19 cellular contexts compared by ENCODE assay signal in the genomic region with DNA sequence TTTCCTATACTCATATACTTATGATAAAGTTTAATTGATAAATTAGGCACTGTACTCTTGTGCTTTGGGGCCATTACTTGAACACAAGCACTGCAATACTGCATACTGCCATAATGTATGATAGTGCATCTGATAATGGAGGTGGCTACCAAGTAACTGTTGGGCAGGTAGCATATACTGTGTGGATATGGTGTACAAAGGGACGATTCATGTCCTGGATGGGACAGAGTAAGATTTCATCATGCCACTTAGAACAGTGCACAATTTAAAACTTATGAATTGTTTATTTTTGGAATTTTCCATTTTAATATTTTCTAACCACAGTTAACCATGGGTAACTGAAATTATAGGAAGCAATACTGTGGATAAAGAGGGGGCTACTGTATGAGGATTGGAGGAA. TPM values are rescaled to one million over a fixed set of nuclear protein-coding genes. Genes with fewer than 3 reads are reported as not detected.
DNase-seq lines count a peak whose midpoint lies in the region; ATAC-seq, FAIRE-seq and TF ChIP-seq lines count a peak whose summit lies in the region.
"Had no signal": no experiment of that assay in that cellular context is flagged by ENCODE, and none has a peak within 500 bp of the region (broad histone marks: within the 10 kb centered on the region; RNA-seq: fewer than 3 reads in every experiment).

No MANE protein-coding gene starts in this region.

- no peak overlapping the region for H3K9ac ChIP-seq in K562 (ENCODE audit: insufficient read depth in 1 of 2, low read depth in 2 of 2, low read length in 2 of 2)
- H3K9ac ChIP-seq: GM23248 had no signal

- no peaks in the 10 kb centered on the region for H3K9me1 ChIP-seq in K562 (ENCODE audit: control insufficient read depth, insufficient read depth, low read length)

- no peak for DNase-seq in stimulated activated naive CD8-positive, alpha-beta T cell treated with anti-CD3 and anti-CD28 coated beads, Interleukin-15, amount 100 ng/mL, for 72 hours
- no peak for DNase-seq in stimulated activated naive CD8-positive, alpha-beta T cell treated with anti-CD3 and anti-CD28 coated beads, Interleukin-15, Interleukin-2, amounts not matched to agents 100 U/mL and 50 U/mL, for 24 hours
- DNase-seq in OCI-M1 (lab: John Stamatoyannopoulos, UW) (peak; percentile 86), K562 (ENCODE audit: extremely low read depth in 1 of 4, low spot score in 3 of 4) (no peak), DMS153 treated with DMSO at 0.1 percent for 48 hours (lab: John Stamatoyannopoulos, UW; ENCODE audit: unreplicated experiment) (no peak), COLO668 (lab: John Stamatoyannopoulos, UW; ENCODE audit: unreplicated experiment) (no peak)
- DNase-seq in activated effector memory CD4-positive, alpha-beta T cell treated with anti-CD3 and anti-CD28 coated beads, Interleukin-2, amount 50 U/mL, for 16 hours: no peak
- DNase-seq: C1 segment of cervical spinal cord; CD4-positive, alpha-beta memory T cell; DMS 273 treated with DMSO at 0.1 percent for 48 hours; DMS53; DMS79 treated with DMSO at 0.1 percent for 48 hours; GM23248; H7; HCEC 1CT had no signal

- H3K27ac ChIP-seq in K562 (ENCODE audit: extremely low read depth, low read depth, low read length): no peak overlapping the region
- H3K27ac ChIP-seq: GM23248 had no signal

- WGBS in K562 (ENCODE audit: insufficient coverage, low coverage, missing lambda C conversion rate): 67% methylated on average over 1 of the region's 1 CpG

- BruUV-seq in K562 (replicated peaks; lab: Mats Ljungman, UMichigan): no TSS peak

- no peak overlapping the region for H3K4me3 ChIP-seq in K562
- H3K4me3 ChIP-seq: GM23248 had no signal

- H4K20me1 ChIP-seq in K562 (replicated peaks; ENCODE audit: control insufficient read depth, insufficient read depth, low read length): no peaks in the 10 kb centered on the region

- no peaks in the 10 kb centered on the region for H3K9me3 ChIP-seq in K562 (replicated peaks; ENCODE audit: control insufficient read depth, insufficient read depth, low read depth, low read length)

- intact Hi-C loops in K562 (cut with micrococcal nuclease): no loop called here

- H3K27me3 ChIP-seq in K562 (ENCODE audit: control insufficient read depth in 2 of 2, insufficient read depth in 2 of 2, low read length in 2 of 2): no peaks in the 10 kb centered on the region

- TF ChIP-seq RAD21 in K562 (CRISPR knock-in tag; conservative IDR thresholded peaks at IDR 0.05 in 1 of 2, IDR thresholded peaks at IDR 0.05 in 1 of 2): no peak

- peaks cover 0 to 11% of the 10 kb centered on the region in 2 donors for H3K9me3 Mint-ChIP-seq in stimulated activated naive CD8-positive, alpha-beta T cell treated with anti-CD3 and anti-CD28 coated beads, Interleukin-15, amount 100 ng/mL, for 72 hours

- H3K27ac Mint-ChIP-seq in stimulated activated naive CD8-positive, alpha-beta T cell treated with anti-CD3 and anti-CD28 coated beads, Interleukin-15, amount 100 ng/mL, for 72 hours: no peak overlapping the region
- H3K27ac Mint-ChIP-seq: CD4-positive, alpha-beta memory T cell had no signal

- H3K79me2 ChIP-seq in K562 (ENCODE audit: control insufficient read depth, insufficient read depth, low read length): no peaks in the 10 kb centered on the region; the same call in 2 of the 3 replicates

- TF ChIP-seq POLR2A in K562 (conservative IDR thresholded peaks at IDR 0.05): no peak

- TF ChIP-seq EP300 in K562 (IDR thresholded peaks at IDR 0.05; ENCODE audit: low read length): no peak

- H2AFZ ChIP-seq in K562 (ENCODE audit: low read depth, low read length): no peak overlapping the region
- H2AFZ ChIP-seq: GM23248 had no signal

- H3K36me3 ChIP-seq in K562 (ENCODE audit: control insufficient read depth, insufficient read depth, low read length): peaks cover 14% of the 10 kb centered on the region; the same call in 2 of the 3 replicates

- POLR2A ChIA-PET in K562 (lab: Yijun Ruan, JAX): no interaction called here

- FAIRE-seq in K562 (lab: Jason Lieb, UNC): no peak
- FAIRE-seq: D721Med, GM18507, GM19239, H1 had no signal

- peak; percentile 33 for ATAC-seq in stimulated activated naive CD8-positive, alpha-beta T cell treated with anti-CD3 and anti-CD28 coated beads, Interleukin-15, amount 100 ng/mL, for 72 hours
- no peak for ATAC-seq in stimulated activated naive CD8-positive, alpha-beta T cell treated with anti-CD3 and anti-CD28 coated beads, Interleukin-15, Interleukin-2, amounts not matched to agents 100 U/mL and 50 U/mL, for 24 hours
- ATAC-seq in K562: peak; percentile 78

- in situ Hi-C loops in K562 (cut with MboI): no loop called here

- H3K4me3 Mint-ChIP-seq in stimulated activated naive CD8-positive, alpha-beta T cell treated with anti-CD3 and anti-CD28 coated beads, Interleukin-15, amount 100 ng/mL, for 72 hours: no peak overlapping the region
- H3K4me3 Mint-ChIP-seq: CD4-positive, alpha-beta memory T cell had no signal

- no peak overlapping the region for H3K4me2 ChIP-seq in K562 (ENCODE audit: insufficient read depth, low read length)

- peaks cover 9% of the 10 kb centered on the region for H3K4me1 Mint-ChIP-seq in stimulated activated naive CD8-positive, alpha-beta T cell treated with anti-CD3 and anti-CD28 coated beads, Interleukin-15, amount 100 ng/mL, for 72 hours

- TF ChIP-seq CTCF in K562 (IDR thresholded peaks at IDR 0.05 in 2 of 3, conservative IDR thresholded peaks at IDR 0.05 in 1 of 3; ENCODE audit: insufficient read depth in 2 of 3, low read depth in 1 of 3, low read length in 3 of 3): no peak

- no peaks in the 10 kb centered on the region for H3K27me3 Mint-ChIP-seq in stimulated activated naive CD8-positive, alpha-beta T cell treated with anti-CD3 and anti-CD28 coated beads, Interleukin-15, amount 100 ng/mL, for 72 hours
- H3K27me3 Mint-ChIP-seq: CD4-positive, alpha-beta memory T cell had no signal

- H3K4me1 ChIP-seq in K562 (replicated peaks in 1 of 2; ENCODE audit: control insufficient read depth in 2 of 2, insufficient read depth in 2 of 2, low read length in 2 of 2): no peaks in the 10 kb centered on the region

- CTCF ChIA-PET in K562 (lab: Yijun Ruan, JAX; ENCODE audit: low intra/inter-chr PET ratio): no interaction called here

TF ChIP-seq in K562, 482 proteins besides CTCF, POLR2A, EP300 and RAD21:
- no peak for TF ChIP-seq CEBPG (CRISPR knock-in tag; IDR thresholded peaks at IDR 0.05)
- 0 out of 4 replicates have a peak, but pooled peaks of 1 of the 2 experiments have one; percentile 20 for TF ChIP-seq CEBPG (tag; conservative IDR thresholded peaks at IDR 0.05 in 1 of 2, IDR thresholded peaks at IDR 0.05 in 1 of 2)
- TF ChIP-seq, protein P1, sequence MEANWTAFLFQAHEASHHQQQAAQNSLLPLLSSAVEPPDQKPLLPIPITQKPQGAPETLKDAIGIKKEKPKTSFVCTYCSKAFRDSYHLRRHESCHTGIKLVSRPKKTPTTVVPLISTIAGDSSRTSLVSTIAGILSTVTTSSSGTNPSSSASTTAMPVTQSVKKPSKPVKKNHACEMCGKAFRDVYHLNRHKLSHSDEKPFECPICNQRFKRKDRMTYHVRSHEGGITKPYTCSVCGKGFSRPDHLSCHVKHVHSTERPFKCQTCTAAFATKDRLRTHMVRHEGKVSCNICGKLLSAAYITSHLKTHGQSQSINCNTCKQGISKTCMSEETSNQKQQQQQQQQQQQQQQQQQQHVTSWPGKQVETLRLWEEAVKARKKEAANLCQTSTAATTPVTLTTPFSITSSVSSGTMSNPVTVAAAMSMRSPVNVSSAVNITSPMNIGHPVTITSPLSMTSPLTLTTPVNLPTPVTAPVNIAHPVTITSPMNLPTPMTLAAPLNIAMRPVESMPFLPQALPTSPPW (CRISPR knock-in tag; IDR thresholded peaks at IDR 0.05): no peak
- TF ChIP-seq SAP30 (IDR thresholded peaks at IDR 0.05; ENCODE audit: borderline replicate concordance, insufficient read depth, low read depth, low read length, poor library complexity, severe bottlenecking): no peak
- TF ChIP-seq PHF20 (IDR thresholded peaks at IDR 0.05; ENCODE audit: partially characterized antibody): no peak

RNA-seq across cellular contexts. Expression of a gene that starts 38.9 kb away (rescaled TPM):
- total RNA-seq in K562 (2011; cell fraction: chromatin; rRNA removed; ENCODE audit: low replicate concordance): 39.3 and 248 TPM in 2 replicates
- total RNA-seq in K562 (2011; cell fraction: nucleolus; rRNA removed): 24.2 and 41.6 TPM in 2 replicates
- total RNA-seq in K562 (2011; cell fraction: nucleoplasm; rRNA removed): 70.0 and 117 TPM in 2 replicates
- total RNA-seq in K562 (2014; rRNA removed) (37.6 and 47.1 TPM in 2 replicates), K562 (2014; rRNA removed; fragmentation: Illumina TruSeq; extraction: Trizol) (77.8 and 86.2 TPM in 2 replicates), K562 (2015; rRNA removed; fragmentation: Illumina TruSeq; extraction: Trizol) (73.8 and 80.9 TPM in 2 replicates), K562 (2021) (35.0 and 40.1 TPM in 2 replicates)
- polyA plus RNA-seq in K562 (2011; rRNA removed) (33.9 and 46.3 TPM in 2 replicates), K562 (2014; fragmentation: Illumina TruSeq; extraction: Trizol) (31.6 and 36.1 TPM in 2 replicates), K562 (2014; fragmentation: Nextera tagmentation; extraction: Ambion mirVana) (10 to 100 TPM; 25.5 to 49.4 TPM), K562 (2014; rRNA removed) (28.2 TPM in 2 replicates)
- polyA plus RNA-seq in K562 (2011; cell fraction: cytosol; rRNA removed): 5.1 and 10.2 TPM in 2 replicates
- 40.4 and 47.0 TPM in 2 replicates for polyA plus RNA-seq in K562 (2011; cell fraction: nucleus; rRNA removed)
- 22.3 and 29.2 TPM in 2 replicates for polyA plus RNA-seq in K562 (2012)
- 92.9 and 93.0 TPM in 2 replicates for polyA minus RNA-seq in K562 (2011; rRNA and poly(A)+ RNA removed)
- polyA minus RNA-seq in K562 (2011; cell fraction: cytosol; rRNA and poly(A)+ RNA removed): 25.8 and 26.6 TPM in 2 replicates
- 71.4 and 126 TPM in 2 replicates for polyA minus RNA-seq in K562 (2011; cell fraction: nucleus; rRNA and poly(A)+ RNA removed)
